Comparison of ENCODE assay signal across 19 cellular contexts in genomic region chr14:49207451-49207850, GRCh38.
"Had no signal": no experiment of that assay in that cellular context is flagged by ENCODE, and none has a peak within 500 bp of the region (broad histone marks: within the 10 kb centered on the region; RNA-seq: fewer than 3 reads in every experiment).

No MANE protein-coding gene starts in this region.

- H3K4me1 Mint-ChIP-seq: IgD-negative memory B cell had no signal

- H3K27ac Mint-ChIP-seq: IgD-negative memory B cell had no signal

- H3K4me1 ChIP-seq: SJCRH30 had no signal

- H3K27ac ChIP-seq: HL-60, KMS-11, SJCRH30 had no signal

- H3K36me3 ChIP-seq: SJCRH30 had no signal

- H3K27me3 ChIP-seq: SJCRH30 had no signal

- H3K4me3 Mint-ChIP-seq: IgD-negative memory B cell had no signal

- H3K9me3 ChIP-seq: SJCRH30 had no signal

- H3K9me3 Mint-ChIP-seq: IgD-negative memory B cell had no signal

- DNase-seq: Kasumi-1; MM.1S; NCI-H1092 treated with DMSO at 0.1 percent for 48 hours; NCI-H1436; NCI-H187; NCI-H2029; NCI-H2081 treated with DMSO at 0.1 percent for 48 hours; NCI-H226; NCI-H510A; NCI-H524 treated with DMSO at 0.1 percent for 48 hours; NCI-H748 treated with DMSO at 0.1 percent for 48 hours; NK-92 treated with Interleukin-12 subunit alpha and Interleukin-12 subunit beta, amount 100 ng/mL, for 24 hours; PC-3; SHP77 treated with DMSO at 0.1 percent for 48 hours had no signal

- H3K27me3 Mint-ChIP-seq: IgD-negative memory B cell had no signal

- H3K4me3 ChIP-seq: K562, SJCRH30 had no signal
